2 cellular contexts compared by ENCODE assay signal in genomic region chr5:181267291-181267904, GRCh38.
TF ChIP-seq lines count a peak whose summit lies in the region.

No MANE protein-coding gene starts in this region.

TF ChIP-seq in HEK293, 187 proteins besides CTCF, POLR2A, EP300 and RAD21:
- TF ChIP-seq KLF1 (tag by site-specific recombination; IDR thresholded peaks at IDR 0.05): peak; percentile 73
- TF ChIP-seq, protein P1, sequence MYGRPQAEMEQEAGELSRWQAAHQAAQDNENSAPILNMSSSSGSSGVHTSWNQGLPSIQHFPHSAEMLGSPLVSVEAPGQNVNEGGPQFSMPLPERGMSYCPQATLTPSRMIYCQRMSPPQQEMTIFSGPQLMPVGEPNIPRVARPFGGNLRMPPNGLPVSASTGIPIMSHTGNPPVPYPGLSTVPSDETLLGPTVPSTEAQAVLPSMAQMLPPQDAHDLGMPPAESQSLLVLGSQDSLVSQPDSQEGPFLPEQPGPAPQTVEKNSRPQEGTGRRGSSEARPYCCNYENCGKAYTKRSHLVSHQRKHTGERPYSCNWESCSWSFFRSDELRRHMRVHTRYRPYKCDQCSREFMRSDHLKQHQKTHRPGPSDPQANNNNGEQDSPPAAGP (tag by site-specific recombination; IDR thresholded peaks at IDR 0.05): 0 out of 2 replicates have a peak, but pooled peaks have one; percentile 24
- 0 out of 2 replicates have a peak, but pooled peaks have one; percentile 17 for TF ChIP-seq WT1 (tag by site-specific recombination; IDR thresholded peaks at IDR 0.05)

TF ChIP-seq in HepG2, 621 proteins besides CTCF, POLR2A, EP300 and RAD21:
- TF ChIP-seq ARID5B (CRISPR knock-in tag; IDR thresholded peaks at IDR 0.05) (0 out of 2 replicates have a peak, but pooled peaks have one; percentile 19), ZNF652 (CRISPR knock-in tag; IDR thresholded peaks at IDR 0.05; ENCODE audit: borderline replicate concordance, low read depth) (peak; percentile 51; the same call in 1 of the 2 replicates), STAG1 (CRISPR knock-in tag; IDR thresholded peaks at IDR 0.05) (peak; percentile 20; the same call in 1 of the 2 replicates)
